Comparison of ENCODE assay signal across 8 cellular contexts in the genomic region with DNA sequence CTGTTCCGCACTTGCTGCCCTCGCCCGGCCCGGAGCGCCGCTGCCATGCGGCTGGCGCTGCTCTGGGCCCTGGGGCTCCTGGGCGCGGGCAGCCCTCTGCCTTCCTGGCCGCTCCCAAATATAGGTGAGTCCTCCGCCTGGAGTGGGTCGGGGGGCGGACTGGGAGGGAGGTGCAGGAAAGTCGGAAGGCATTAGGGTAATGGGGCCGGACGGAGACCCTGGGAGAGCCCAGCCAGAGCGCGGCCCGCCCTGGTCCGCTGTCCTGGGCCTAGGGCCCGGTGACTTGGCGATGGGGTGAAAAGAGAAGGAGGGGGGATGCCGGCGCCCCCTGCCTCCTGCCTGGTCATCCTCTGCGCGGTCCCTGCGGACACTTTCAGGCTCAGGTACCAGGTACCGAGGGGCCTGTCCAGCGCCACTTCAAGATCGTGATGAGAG. TPM values are rescaled to one million over a fixed set of nuclear protein-coding genes. Genes with fewer than 3 reads are reported as not detected.
A peak's percentile ranks its signal among the peaks of the same experiment; 100 is the strongest.
DNase-seq lines count a peak whose midpoint lies in the region; ATAC-seq and TF ChIP-seq lines count a peak whose summit lies in the region.

No MANE protein-coding gene starts in this region.

- peak; percentile 18 for DNase-seq in stimulated activated CD4-positive, alpha-beta T cell treated with anti-CD3 and anti-CD28 coated beads, Interleukin-4, amount 100 ng/mL, for 1 hour
- DNase-seq in stimulated activated CD4-positive, alpha-beta T cell treated with anti-CD3 and anti-CD28 coated beads, Interleukin-2, amount 100 ng/mL, for 24 hours: no peak
- no peak for DNase-seq in Right ventricle myocardium superior
- DNase-seq in sigmoid colon: no peak
- DNase-seq in NCI-H2107 (lab: John Stamatoyannopoulos, UW): no peak
- no peak for DNase-seq in cerebellar cortex (ENCODE audit: low spot score)
- DNase-seq in NCI-H446 (lab: John Stamatoyannopoulos, UW): no peak

- peaks cover 9 to 32% (median 14%) of the 10 kb centered on the region in 4 donors for H3K36me3 ChIP-seq in sigmoid colon

- no peaks in the 10 kb centered on the region for H3K9me3 ChIP-seq in sigmoid colon

- intact Hi-C loops in Right ventricle myocardium superior (cut with DNase I) (no loop called here), sigmoid colon (cut with DNase I) (loop anchor here (2.0 to 10.0 kb wide), 3 partner anchors 33 to 497 kb away; partner anchors contain the start of genes UBE2Q1 and ZBTB7B)

- WGBS in sigmoid colon, 2 donors: 1% methylated on average over 31 of the region's 31 CpGs

- H3K4me1 ChIP-seq in sigmoid colon: peaks cover 0 to 33% (median 22%) of the 10 kb centered on the region in 4 donors

- ATAC-seq in Right ventricle myocardium superior (ENCODE audit: poor library complexity): peak; percentile 4

- no peaks in the 10 kb centered on the region for H3K27me3 ChIP-seq in sigmoid colon

- TF ChIP-seq CTCF in VCaP (conservative IDR thresholded peaks at IDR 0.05): no peak
- TF ChIP-seq CTCF in sigmoid colon (IDR thresholded peaks at IDR 0.05): no peak

- H3K4me3 ChIP-seq in sigmoid colon: peak overlapping the region; percentile 57 to 85 (median 68)

- no peak for TF ChIP-seq POLR2A in sigmoid colon (IDR thresholded peaks at IDR 0.05)

- no peak for TF ChIP-seq EP300 in sigmoid colon (IDR thresholded peaks at IDR 0.05)

- H3K27ac ChIP-seq in VCaP (peak overlapping the region; percentile 92), sigmoid colon (peak overlapping the region; percentile 92 to 96 (median 92))

RNA-seq across cellular contexts. Expression of gene ADAM15, which starts 0.2 kb away (rescaled TPM):
- total RNA-seq in Right ventricle myocardium superior (77.6 TPM), sigmoid colon (10 to 100 TPM; 42.6 to 66.7 (median 53.1) TPM)
- polyA plus RNA-seq in sigmoid colon: 100 to 1,000 TPM in 1 of 3 donors, 10 to 100 TPM in 2; 37.8 to 186 (median 55.9) TPM

RNA-seq across cellular contexts. Expression of gene EFNA4, which starts 12.2 kb away (rescaled TPM):
- total RNA-seq in Right ventricle myocardium superior (2.6 TPM), sigmoid colon (1 to 10 TPM; 1.6 to 5.0 (median 3.1) TPM)
- 10 to 100 TPM; 10.2 to 22.2 (median 12.0) TPM for polyA plus RNA-seq in sigmoid colon

RNA-seq across cellular contexts. Expression of gene DCST1, which starts 17.7 kb away (rescaled TPM):
- total RNA-seq in Right ventricle myocardium superior: not detected
- under 1 TPM in 1 of 4 donors, not detected in 3; 0.16 TPM for total RNA-seq in sigmoid colon
- under 1 TPM in 1 of 3 donors, not detected in 2; 0.09 TPM for polyA plus RNA-seq in sigmoid colon

RNA-seq across cellular contexts. Expression of gene DCST2, which starts 17.8 kb away (rescaled TPM):
- total RNA-seq in Right ventricle myocardium superior (0.16 TPM), sigmoid colon (under 1 TPM in 3 of 4 donors, not detected in 1; 0.27 to 0.49 (median 0.36) TPM)
- 1 to 10 TPM in 1 of 3 donors, not detected in 2; 2.0 TPM for polyA plus RNA-seq in sigmoid colon

RNA-seq across cellular contexts. Expression of gene EFNA3, which starts 27.3 kb away (rescaled TPM):
- 0.75 TPM for total RNA-seq in Right ventricle myocardium superior
- total RNA-seq in sigmoid colon: 1 to 10 TPM in 3 of 4 donors, under 1 TPM in 1; 0.27 to 3.0 (median 1.9) TPM
- polyA plus RNA-seq in sigmoid colon: 1 to 10 TPM; 8.4 to 9.0 (median 8.5) TPM
